In genomic region chr17:82184761-82185160, GRCh38 we compare ENCODE assay signal across 24 cellular contexts.
"Had no signal": no experiment of that assay in that cellular context is flagged by ENCODE, and none has a peak within 500 bp of the region (broad histone marks: within the 10 kb centered on the region; RNA-seq: fewer than 3 reads in every experiment).

No MANE protein-coding gene starts in this region.

- FAIRE-seq: frontal cortex, keratinocyte had no signal

- H3K9ac ChIP-seq: neural progenitor cell had no signal

- H3K36me3 ChIP-seq: neural progenitor cell, uterus had no signal

- H3K4me1 ChIP-seq: neural progenitor cell, prostate gland, sigmoid colon, tibial nerve, upper lobe of left lung, uterus had no signal

- H3K27ac Mint-ChIP-seq: immature natural killer cell; nephron; neural progenitor cell; stimulated activated effector memory CD8-positive, alpha-beta T cell treated with anti-CD3 and anti-CD28 coated beads, Interleukin-12 subunit alpha, Interleukin-12 subunit beta, amount 100 ng/mL, for 72 hours had no signal

- H3K4me1 Mint-ChIP-seq: central memory CD8-positive, alpha-beta T cell; immature natural killer cell; naive thymus-derived CD4-positive, alpha-beta T cell; nephron; neural progenitor cell; stimulated activated effector memory CD8-positive, alpha-beta T cell treated with anti-CD3 and anti-CD28 coated beads, Interleukin-12 subunit alpha, Interleukin-12 subunit beta, amount 100 ng/mL, for 72 hours had no signal

- H3K9me3 ChIP-seq: mucosa of descending colon, prostate gland, sigmoid colon, thoracic aorta, tibial nerve, upper lobe of left lung, uterus had no signal

- ATAC-seq: left lobe of liver; mucosa of descending colon; naive thymus-derived CD4-positive, alpha-beta T cell; right cardiac atrium; stimulated activated effector memory CD8-positive, alpha-beta T cell treated with anti-CD3 and anti-CD28 coated beads, Interleukin-12 subunit alpha, Interleukin-12 subunit beta, amount 100 ng/mL, for 72 hours; stimulated activated naive CD8-positive, alpha-beta T cell treated with anti-CD3 and anti-CD28 coated beads, Interleukin-15, Interleukin-2, amounts not matched to agents 100 U/mL and 50 U/mL, for 24 hours had no signal

- H3K4me3 ChIP-seq: coronary artery, mucosa of descending colon, neural progenitor cell, prostate gland, sigmoid colon, thoracic aorta, tibial nerve, upper lobe of left lung, uterus had no signal

- H3K4me3 Mint-ChIP-seq: central memory CD8-positive, alpha-beta T cell; immature natural killer cell; naive thymus-derived CD4-positive, alpha-beta T cell; nephron; neural progenitor cell; stimulated activated effector memory CD8-positive, alpha-beta T cell treated with anti-CD3 and anti-CD28 coated beads, Interleukin-12 subunit alpha, Interleukin-12 subunit beta, amount 100 ng/mL, for 72 hours had no signal

- H3K27me3 Mint-ChIP-seq: central memory CD8-positive, alpha-beta T cell; naive thymus-derived CD4-positive, alpha-beta T cell had no signal

- DNase-seq: dermis blood vessel endothelial cell; hypothalamus; immature natural killer cell; naive thymus-derived CD4-positive, alpha-beta T cell; right cardiac atrium; sigmoid colon; stimulated activated CD4-positive, alpha-beta T cell treated with anti-CD3 and anti-CD28 coated beads, Interleukin-2, amount 100 ng/mL, for 24 hours; stimulated activated CD4-positive, alpha-beta T cell treated with anti-CD3 and anti-CD28 coated beads, Interleukin-4, amount 100 ng/mL, for 24 hours; stimulated activated naive CD8-positive, alpha-beta T cell treated with anti-CD3 and anti-CD28 coated beads, Interleukin-15, Interleukin-2, amounts not matched to agents 100 U/mL and 50 U/mL, for 24 hours; substantia nigra; upper lobe of left lung; uterus had no signal

- H3K9me3 Mint-ChIP-seq: central memory CD8-positive, alpha-beta T cell; immature natural killer cell; naive thymus-derived CD4-positive, alpha-beta T cell; nephron; neural progenitor cell; stimulated activated effector memory CD8-positive, alpha-beta T cell treated with anti-CD3 and anti-CD28 coated beads, Interleukin-12 subunit alpha, Interleukin-12 subunit beta, amount 100 ng/mL, for 72 hours had no signal

- H3K27ac ChIP-seq: coronary artery, neural progenitor cell, prostate gland, sigmoid colon, thoracic aorta, tibial nerve, upper lobe of left lung, uterus had no signal
